18 cellular contexts compared by ENCODE assay signal in genomic region chr11:71336176-71336995, GRCh38.
DNase-seq lines count a peak whose midpoint lies in the region; ATAC-seq and TF ChIP-seq lines count a peak whose summit lies in the region.
"Had no signal": no experiment of that assay in that cellular context is flagged by ENCODE, and none has a peak within 500 bp of the region (broad histone marks: within the 10 kb centered on the region; RNA-seq: fewer than 3 reads in every experiment).

No MANE protein-coding gene starts in this region.

- no peak for TF ChIP-seq RAD21 in SK-N-SH (IDR thresholded peaks at IDR 0.05; ENCODE audit: low read length)

- H3K9ac ChIP-seq in SK-N-SH (no peak overlapping the region), GM23248 (no peak overlapping the region)

- WGBS in SK-N-SH (ENCODE audit: low lambda C conversion rate), result 3% methylated on average over 6 of the region's 9 CpGs
- WGBS in spleen, 5 donors, result 81 to 92% (median 88%) methylated on average over 9 of the region's 9 CpGs
- 60 to 66% methylated on average over 9 of the region's 9 CpGs for WGBS in GM23248 (ENCODE audit: low coverage in 1 of 2, low lambda C conversion rate in 2 of 2, missing lambda C conversion rate in 2 of 2), 2 experiments

- TF ChIP-seq CTCF in SK-N-SH (IDR thresholded peaks at IDR 0.05) (no peak), spleen (IDR thresholded peaks at IDR 0.05 in 8 of 11, conservative IDR thresholded peaks at IDR 0.05 in 3 of 11) (no peak)

- CTCF ChIA-PET in SK-N-SH (lab: Yijun Ruan, JAX), result interaction anchor here (1.4 kb wide), 1 partner anchor 22 kb away, joined by 3 read pairs; no protein-coding TSS in a partner anchor

- H2AFZ ChIP-seq in SK-N-SH (ENCODE audit: low read depth) (no peak overlapping the region), GM23248 (no peak overlapping the region)
- H2AFZ ChIP-seq: PC-9 had no signal

- H3F3A ChIP-seq in SK-N-SH (replicated peaks; ENCODE audit: insufficient read depth) (no peaks in the 10 kb centered on the region), GM23248 (ENCODE audit: insufficient read depth) (no peaks in the 10 kb centered on the region)

- H3K36me3 ChIP-seq in SK-N-SH (replicated peaks in 1 of 2; ENCODE audit: control insufficient read depth in 1 of 2, insufficient read depth in 2 of 2, low read length in 1 of 2) (no peaks in the 10 kb centered on the region), spleen (no peaks in the 10 kb centered on the region), GM23248 (ENCODE audit: low read depth) (no peaks in the 10 kb centered on the region)

- no peak overlapping the region for H3K4me3 ChIP-seq in SK-N-SH (ENCODE audit: low read depth in 2 of 2, low read length in 1 of 2)
- H3K4me3 ChIP-seq in spleen, result no peak overlapping the region
- H3K4me3 ChIP-seq in GM23248, result no peak overlapping the region
- H3K4me3 ChIP-seq: PC-9 had no signal

- H4K20me1 ChIP-seq in SK-N-SH (ENCODE audit: insufficient read depth), result no peaks in the 10 kb centered on the region
- no peaks in the 10 kb centered on the region for H4K20me1 ChIP-seq in GM23248 (ENCODE audit: insufficient read depth)

- H3K27ac ChIP-seq in SK-N-SH (ENCODE audit: low read depth in 2 of 2, low read length in 1 of 2) (no peak overlapping the region), spleen (no peak overlapping the region), GM23248 (no peak overlapping the region)
- H3K27ac ChIP-seq: 22Rv1, PC-9 had no signal

- H3K4me1 ChIP-seq in SK-N-SH (ENCODE audit: control insufficient read depth in 1 of 2, insufficient read depth in 2 of 2, low read depth in 1 of 2, low read length in 1 of 2) (no peaks in the 10 kb centered on the region; a peak in 1 of 4 replicates), spleen (no peaks in the 10 kb centered on the region), GM23248 (ENCODE audit: insufficient read depth) (peaks cover 8% of the 10 kb centered on the region; the same call in 1 of the 2 replicates)

- H3K9me2 ChIP-seq in SK-N-SH, result no peaks in the 10 kb centered on the region
- H3K9me2 ChIP-seq in GM23248 (ENCODE audit: insufficient read depth), result no peaks in the 10 kb centered on the region

- H3K79me2 ChIP-seq in SK-N-SH (ENCODE audit: insufficient read depth), result no peaks in the 10 kb centered on the region
- H3K79me2 ChIP-seq in GM23248 (ENCODE audit: insufficient read depth), result no peaks in the 10 kb centered on the region

- in situ Hi-C loops in SK-MEL-5 (cut with HindIII; ENCODE audit: low pct_unique_long_range_greater_than_20kb, low sequenced_read_pairs) (no loop called here), GM23248 (cut with MboI) (no loop called here)

- TF ChIP-seq POLR2A in spleen (IDR thresholded peaks at IDR 0.05), result no peak

- ATAC-seq in SK-N-SH treated with all-trans-retinoic acid at 6 μM for 48 hours, result no peak

- POLR2A ChIA-PET in SK-N-SH (lab: Yijun Ruan, JAX), result no interaction called here

- H3K9me3 ChIP-seq in SK-N-SH (no peaks in the 10 kb centered on the region), spleen (peaks cover 0 to 24% (median 18%) of the 10 kb centered on the region in 8 donors), GM23248 (ENCODE audit: low read depth) (no peaks in the 10 kb centered on the region)

- DNase-seq in SK-N-SH (peak; percentile 34), SK-MEL-5 (ENCODE audit: low read depth, low spot score) (peak; percentile 49), islet precursor cell (peak; percentile 32), spleen (peak; percentile 46), NCI-H526 treated with DMSO at 0.1 percent for 48 hours (lab: John Stamatoyannopoulos, UW) (no peak), GM23248 (no peak), COLO829 (ENCODE audit: low spot score) (no peak)
- DNase-seq: C1 segment of cervical spinal cord, COR-L47, HCEC 1CT, KBM-7, NCI-H1092 treated with DMSO at 0.1 percent for 48 hours, NCI-H1694, NCI-H2107, PC-9, SHP77 had no signal

- H3K4me2 ChIP-seq in SK-N-SH (no peak overlapping the region), GM23248 (ENCODE audit: unreplicated experiment) (no peak overlapping the region)
- H3K4me2 ChIP-seq: PC-9 had no signal

- no peak for TF ChIP-seq EP300 in SK-N-SH (IDR thresholded peaks at IDR 0.05; ENCODE audit: borderline replicate concordance in 1 of 2, low read depth in 1 of 2, low read length in 1 of 2)

- intact Hi-C loops in spleen (cut with DNase I; ENCODE audit: low total_unique reads), result no loop called here

- H3K27me3 ChIP-seq in SK-N-SH (ENCODE audit: insufficient read depth) (no peaks in the 10 kb centered on the region), spleen (replicated peaks in 1 of 7) (peaks cover 0 to 8% (median 0%) of the 10 kb centered on the region in 7 donors), GM23248 (replicated peaks; ENCODE audit: insufficient read depth) (peaks cover 49% of the 10 kb centered on the region)

TF ChIP-seq in SK-N-SH, 30 proteins besides CTCF, POLR2A, EP300 and RAD21:
- TF ChIP-seq TCF12 (IDR thresholded peaks at IDR 0.05) (no peak), GATA2 (CRISPR knock-in tag; IDR thresholded peaks at IDR 0.05) (0 out of 2 replicates have a peak, but pooled peaks have one; percentile 13)

TF ChIP-seq in SK-N-SH treated with all-trans-retinoic acid at 6 μM for 48 hours, 23 proteins besides CTCF, POLR2A, EP300 and RAD21 (continues in another document):
- no peak for TF ChIP-seq ZNF70 (CRISPR knock-in tag; IDR thresholded peaks at IDR 0.05)
- TF ChIP-seq ZFP3 (CRISPR knock-in tag; IDR thresholded peaks at IDR 0.05), result no peak
- no peak for TF ChIP-seq RARB (CRISPR knock-in tag; IDR thresholded peaks at IDR 0.05)
- TF ChIP-seq CSRNP3 (CRISPR knock-in tag; IDR thresholded peaks at IDR 0.05), result no peak
- TF ChIP-seq PATZ1 (CRISPR knock-in tag; IDR thresholded peaks at IDR 0.05; ENCODE audit: borderline replicate concordance), result no peak
- TF ChIP-seq TOX (CRISPR knock-in tag; IDR thresholded peaks at IDR 0.05; ENCODE audit: borderline replicate concordance), result no peak
- no peak for TF ChIP-seq ZFP30 (CRISPR knock-in tag; IDR thresholded peaks at IDR 0.05)
- no peak for TF ChIP-seq SNAI2 (CRISPR knock-in tag; IDR thresholded peaks at IDR 0.05)
- TF ChIP-seq CSDC2 (CRISPR knock-in tag; IDR thresholded peaks at IDR 0.05), result no peak
- TF ChIP-seq POU6F1 (CRISPR knock-in tag; IDR thresholded peaks at IDR 0.05; ENCODE audit: borderline replicate concordance, low read depth), result no peak
- TF ChIP-seq ESRRG (CRISPR knock-in tag; IDR thresholded peaks at IDR 0.05), result no peak
- TF ChIP-seq ZC3H10 (CRISPR knock-in tag; IDR thresholded peaks at IDR 0.05), result no peak
- TF ChIP-seq ARNTL (CRISPR knock-in tag; IDR thresholded peaks at IDR 0.05; ENCODE audit: borderline replicate concordance, low read depth), result no peak
- TF ChIP-seq OSR1 (CRISPR knock-in tag; IDR thresholded peaks at IDR 0.05), result no peak
- TF ChIP-seq CREB5 (CRISPR knock-in tag; IDR thresholded peaks at IDR 0.05; ENCODE audit: low read depth), result no peak
- no peak for TF ChIP-seq ISL1 (CRISPR knock-in tag; IDR thresholded peaks at IDR 0.05)

Comparison
In these comparisons a context has a peak if more than half of its experiments do, and no peak if none do; other contexts are left out.
1. DNase-seq: peak in SK-N-SH (single experiment), SK-MEL-5 (single experiment), islet precursor cell (single experiment) and spleen (single experiment); none in NCI-H526 treated with DMSO at 0.1 percent for 48 hours (single experiment), GM23248 (single experiment) and COLO829 (single experiment).